23 cellular contexts compared by ENCODE assay signal in genomic region chr1:186289943-186290560, GRCh38. TPM values are rescaled to one million over a fixed set of nuclear protein-coding genes. Genes with fewer than 3 reads are reported as not detected.
DNase-seq lines count a peak whose midpoint lies in the region; ATAC-seq and TF ChIP-seq lines count a peak whose summit lies in the region.
"Had no signal": no experiment of that assay in that cellular context is flagged by ENCODE, and none has a peak within 500 bp of the region (broad histone marks: within the 10 kb centered on the region; RNA-seq: fewer than 3 reads in every experiment).

No MANE protein-coding gene starts in this region.

- no peak for TF ChIP-seq EP300 in gastroesophageal sphincter (IDR thresholded peaks at IDR 0.05)

- no peaks in the 10 kb centered on the region for H3K9me3 ChIP-seq in Karpas-422 (ENCODE audit: low read length)
- H3K9me3 ChIP-seq in gastroesophageal sphincter: no peaks in the 10 kb centered on the region
- H3K9me3 ChIP-seq: sigmoid colon, stomach, tibial artery had no signal

- H3K27me3 Mint-ChIP-seq in activated naive CD4-positive, alpha-beta T cell treated with anti-CD3 and anti-CD28 coated beads for 36 hours (ENCODE audit: low read depth): no peaks in the 10 kb centered on the region

- TF ChIP-seq POLR2A in lower leg skin (IDR thresholded peaks at IDR 0.05) (no peak), gastroesophageal sphincter (IDR thresholded peaks at IDR 0.05) (no peak)

- 78 to 86% methylated on average over 4 of the region's 4 CpGs for WGBS in lower leg skin, 2 donors
- 83 to 84% methylated on average over 4 of the region's 4 CpGs for WGBS in gastroesophageal sphincter (ENCODE audit: low coverage in 1 of 2), 2 donors

- no peak overlapping the region for H3K9ac ChIP-seq in Karpas-422 (ENCODE audit: low read length)
- H3K9ac ChIP-seq: neural progenitor cell had no signal

- H3K36me3 ChIP-seq in Karpas-422 (ENCODE audit: insufficient read depth, low read length) (no peaks in the 10 kb centered on the region), gastroesophageal sphincter (no peaks in the 10 kb centered on the region)
- H3K36me3 ChIP-seq: neural progenitor cell, sigmoid colon, stomach, tibial artery had no signal

- H3K4me3 Mint-ChIP-seq in activated naive CD4-positive, alpha-beta T cell treated with anti-CD3 and anti-CD28 coated beads for 36 hours: peak overlapping the region; percentile 43
- H3K4me3 Mint-ChIP-seq: neural progenitor cell had no signal

- no peak for TF ChIP-seq CTCF in lower leg skin (IDR thresholded peaks at IDR 0.05)
- TF ChIP-seq CTCF in gastroesophageal sphincter (IDR thresholded peaks at IDR 0.05): no peak

- H4K20me1 ChIP-seq in Karpas-422 (ENCODE audit: insufficient read depth, low read depth, low read length): no peaks in the 10 kb centered on the region

- no peaks in the 10 kb centered on the region for H3K9me2 ChIP-seq in Karpas-422 (replicated peaks; ENCODE audit: insufficient read depth, low read length)

- H3K27ac ChIP-seq in Karpas-422 (ENCODE audit: low read length) (no peak overlapping the region), gastroesophageal sphincter (no peak overlapping the region)
- H3K27ac ChIP-seq: C4-2B, neural progenitor cell, sigmoid colon, stomach, tibial artery had no signal

- DNase-seq in activated naive CD4-positive, alpha-beta T cell treated with anti-CD3 and anti-CD28 coated beads for 36 hours: peak; percentile 55
- DNase-seq in activated naive CD4-positive, alpha-beta T cell treated with anti-CD3 and anti-CD28 coated beads, Interleukin-2, amount 50 U/mL, for 16 hours: no peak
- DNase-seq in Karpas-422: peak; percentile 12
- DNase-seq in activated naive CD4-positive, alpha-beta T cell treated with anti-CD3 and anti-CD28 coated beads, Interleukin-2, amount 50 U/mL, for 72 hours (ENCODE audit: low spot score in 2 of 2): no peak
- DNase-seq in stimulated activated naive CD8-positive, alpha-beta T cell treated with anti-CD3 and anti-CD28 coated beads, Interleukin-15, Interleukin-2, amounts not matched to agents 100 U/mL and 50 U/mL, for 24 hours: no peak
- no peak for DNase-seq in lower leg skin (ENCODE audit: low spot score in 2 of 2)
- DNase-seq: central memory CD4-positive, alpha-beta T cell; dermis blood vessel endothelial cell; kidney glomerular epithelial cell; NCI-H1417; NCI-H2081 treated with DMSO at 0.1 percent for 48 hours; NCI-H345; NCI-H774; sigmoid colon; stomach; tibial artery had no signal

- no peaks in the 10 kb centered on the region for H3K79me2 ChIP-seq in Karpas-422 (ENCODE audit: low read length)

- ATAC-seq in activated naive CD4-positive, alpha-beta T cell treated with anti-CD3 and anti-CD28 coated beads, Interleukin-2, amount 50 U/mL, for 72 hours: peak; percentile 84 to 87
- ATAC-seq in stimulated activated naive CD8-positive, alpha-beta T cell treated with anti-CD3 and anti-CD28 coated beads, Interleukin-15, Interleukin-2, amounts not matched to agents 100 U/mL and 50 U/mL, for 24 hours: peak; percentile 76
- ATAC-seq in HG03354 (IDR thresholded peaks at IDR 0.05; ENCODE audit: poor library complexity, severe bottlenecking, unreplicated experiment): no peak
- ATAC-seq in gastroesophageal sphincter: no peak

- H3K4me3 ChIP-seq in Karpas-422 (ENCODE audit: low read length): no peak overlapping the region
- H3K4me3 ChIP-seq in lower leg skin (ENCODE audit: low read depth, poor library complexity, severe bottlenecking): no peak overlapping the region
- H3K4me3 ChIP-seq in gastroesophageal sphincter: no peak overlapping the region
- H3K4me3 ChIP-seq: neural progenitor cell, sigmoid colon, stomach, tibial artery had no signal

- CTCF ChIA-PET in activated naive CD4-positive, alpha-beta T cell treated with anti-CD3 and anti-CD28 coated beads for 36 hours (lab: Charles Lee): interaction anchor here (0.6 to 6.9 kb wide), 6 partner anchors 8 to 95 kb away, joined by 4 to 81 read pairs (median 6); no protein-coding TSS in a partner anchor

- no peak overlapping the region for H3K4me2 ChIP-seq in Karpas-422 (ENCODE audit: low read depth, low read length, poor library complexity, severe bottlenecking)
- H3K4me2 ChIP-seq: neural progenitor cell had no signal

- H3K4me1 ChIP-seq in Karpas-422 (ENCODE audit: low read length): no peaks in the 10 kb centered on the region
- no peaks in the 10 kb centered on the region for H3K4me1 ChIP-seq in gastroesophageal sphincter
- H3K4me1 ChIP-seq: neural progenitor cell, sigmoid colon, stomach, tibial artery had no signal

- intact Hi-C loops in activated naive CD4-positive, alpha-beta T cell treated with anti-CD3 and anti-CD28 coated beads for 36 hours (cut with micrococcal nuclease): loop anchor here (1.0 to 5.0 kb wide), 9 partner anchors 8 to 1318 kb away; partner anchors contain the start of genes NIBAN1, ODR4, SWT1 and TPR
- intact Hi-C loops in lower leg skin (cut with DNase I; ENCODE audit: low total_unique reads): no loop called here

- peaks cover 18% of the 10 kb centered on the region for H3K36me3 Mint-ChIP-seq in activated naive CD4-positive, alpha-beta T cell treated with anti-CD3 and anti-CD28 coated beads for 36 hours (ENCODE audit: low read depth)
- peaks cover 28 to 37% of the 10 kb centered on the region in 2 donors for H3K36me3 Mint-ChIP-seq in activated naive CD4-positive, alpha-beta T cell treated with anti-CD3 and anti-CD28 coated beads, Interleukin-2, amount 50 U/mL, for 72 hours
- H3K36me3 Mint-ChIP-seq: neural progenitor cell had no signal

- H2AFZ ChIP-seq in Karpas-422 (ENCODE audit: low read length): no peak overlapping the region
- H2AFZ ChIP-seq: neural progenitor cell had no signal

- H3K9me3 Mint-ChIP-seq in activated naive CD4-positive, alpha-beta T cell treated with anti-CD3 and anti-CD28 coated beads for 36 hours: no peaks in the 10 kb centered on the region
- H3K9me3 Mint-ChIP-seq in activated naive CD4-positive, alpha-beta T cell treated with anti-CD3 and anti-CD28 coated beads, Interleukin-2, amount 50 U/mL, for 72 hours: peaks cover 10 to 17% of the 10 kb centered on the region in 2 donors
- H3K9me3 Mint-ChIP-seq: neural progenitor cell had no signal

- peaks cover 90% of the 10 kb centered on the region for H3K4me1 Mint-ChIP-seq in activated naive CD4-positive, alpha-beta T cell treated with anti-CD3 and anti-CD28 coated beads for 36 hours (ENCODE audit: low read depth)
- H3K4me1 Mint-ChIP-seq: neural progenitor cell had no signal

- H3K27ac Mint-ChIP-seq in activated naive CD4-positive, alpha-beta T cell treated with anti-CD3 and anti-CD28 coated beads for 36 hours: peak overlapping the region; percentile 99
- peak overlapping the region; percentile 97 to 98 for H3K27ac Mint-ChIP-seq in activated naive CD4-positive, alpha-beta T cell treated with anti-CD3 and anti-CD28 coated beads, Interleukin-2, amount 50 U/mL, for 72 hours
- H3K27ac Mint-ChIP-seq: neural progenitor cell had no signal

- H3K27me3 ChIP-seq in Karpas-422 (ENCODE audit: low read length) (no peaks in the 10 kb centered on the region), gastroesophageal sphincter (no peaks in the 10 kb centered on the region)
- H3K27me3 ChIP-seq: neural progenitor cell, sigmoid colon, stomach had no signal

RNA-seq across cellular contexts. Expression of gene PRG4, which starts 6.0 kb away (rescaled TPM):
- total RNA-seq in activated naive CD4-positive, alpha-beta T cell treated with anti-CD3 and anti-CD28 coated beads for 36 hours: 10 to 100 TPM; 83.8 to 86.8 TPM
- total RNA-seq in Karpas-422 (2014; rRNA removed; shearing (Covaris generic); ENCODE audit: low replicate concordance): not detected in 2 replicates
- 10 to 100 TPM; 31.0 to 40.8 TPM for total RNA-seq in activated naive CD4-positive, alpha-beta T cell treated with anti-CD3 and anti-CD28 coated beads, Interleukin-2, amount 50 U/mL, for 72 hours
- total RNA-seq in lower leg skin (10 to 100 TPM in 2 of 4 donors, 1 to 10 TPM in 1, under 1 TPM in 1; 0.56 to 13.8 (median 7.7) TPM), gastroesophageal sphincter (1 to 10 TPM in 3 of 4 donors, under 1 TPM in 1; 0.16 to 8.5 (median 3.0) TPM)
- total RNA-seq: dermis blood vessel endothelial cell, fibroblast of lung, lung microvascular endothelial cell, MCF 10A had no signal

Comparison
In these comparisons a context has a peak if more than half of its experiments do, and no peak if none do; other contexts are left out.
1. DNase-seq: peak in activated naive CD4-positive, alpha-beta T cell treated with anti-CD3 and anti-CD28 coated beads for 36 hours (single experiment) and Karpas-422 (single experiment); none in activated naive CD4-positive, alpha-beta T cell treated with anti-CD3 and anti-CD28 coated beads, Interleukin-2, amount 50 U/mL, for 16 hours (single experiment), activated naive CD4-positive, alpha-beta T cell treated with anti-CD3 and anti-CD28 coated beads, Interleukin-2, amount 50 U/mL, for 72 hours (0 of 2), stimulated activated naive CD8-positive, alpha-beta T cell treated with anti-CD3 and anti-CD28 coated beads, Interleukin-15, Interleukin-2, amounts not matched to agents 100 U/mL and 50 U/mL, for 24 hours (single experiment) and lower leg skin (0 of 2).
2. ATAC-seq: peak in activated naive CD4-positive, alpha-beta T cell treated with anti-CD3 and anti-CD28 coated beads, Interleukin-2, amount 50 U/mL, for 72 hours (2 of 2) and stimulated activated naive CD8-positive, alpha-beta T cell treated with anti-CD3 and anti-CD28 coated beads, Interleukin-15, Interleukin-2, amounts not matched to agents 100 U/mL and 50 U/mL, for 24 hours (single experiment); none in HG03354 (single experiment) and gastroesophageal sphincter (single experiment).